Comparison of ENCODE assay signal across 8 cellular contexts in genomic region chr10:12349628-12350166, GRCh38. TPM values are rescaled to one million over a fixed set of nuclear protein-coding genes. Genes with fewer than 3 reads are reported as not detected.
A peak's percentile ranks its signal among the peaks of the same experiment; 100 is the strongest.
DNase-seq lines count a peak whose midpoint lies in the region; ATAC-seq and TF ChIP-seq lines count a peak whose summit lies in the region.

No MANE protein-coding gene starts in this region.

- H3K27ac ChIP-seq in brain microvascular endothelial cell, result no peak overlapping the region

- ATAC-seq in Right ventricle myocardium superior (ENCODE audit: poor library complexity) (no peak), Right ventricle myocardium inferior (no peak), HG03457 (IDR thresholded peaks at IDR 0.05; ENCODE audit: unreplicated experiment) (peak; percentile 37), mucosa of descending colon (peak; percentile 73)

- TF ChIP-seq CTCF in brain microvascular endothelial cell (IDR thresholded peaks at IDR 0.05; ENCODE audit: low read depth, low read length, missing control alignments) (no peak), mucosa of descending colon (IDR thresholded peaks at IDR 0.05) (no peak), GM13976 (IDR thresholded peaks at IDR 0.05; ENCODE audit: borderline replicate concordance, control extremely low read depth, extremely low read depth, insufficient read depth, missing control alignments) (no peak)

- H3K9me3 ChIP-seq in mucosa of descending colon, result no peaks in the 10 kb centered on the region

- peaks cover 8% of the 10 kb centered on the region for H3K4me1 ChIP-seq in mucosa of descending colon (ENCODE audit: low read depth)

- no peaks in the 10 kb centered on the region for H3K27me3 ChIP-seq in brain microvascular endothelial cell (replicated peaks)

- DNase-seq in Right ventricle myocardium superior (peak; percentile 58), Right ventricle myocardium inferior (ENCODE audit: missing footprints) (no peak), brain microvascular endothelial cell (no peak), mucosa of descending colon (peak in 1 of 3 donors; percentile 59), GM13976 (ENCODE audit: low spot score) (no peak), occipital lobe (lab: John Stamatoyannopoulos, UW) (no peak)
- no peak for DNase-seq in activated CD4-positive, CD25-positive, alpha-beta regulatory T cell treated with anti-CD3 and anti-CD28 coated beads, Interleukin-2, amount 50 U/mL, for 72 hours

- H3K36me3 ChIP-seq in brain microvascular endothelial cell (replicated peaks) (no peaks in the 10 kb centered on the region), mucosa of descending colon (ENCODE audit: low read depth) (no peaks in the 10 kb centered on the region)

- in situ Hi-C loops in brain microvascular endothelial cell (cut with HindIII; ENCODE audit: low pct_ligation_motif_present, low sequenced_read_pairs), result no loop called here
- in situ Hi-C loops in GM13976 (cut with MboI; ENCODE audit: low sequenced_read_pairs, unreplicated experiment), result no loop called here

- intact Hi-C loops in Right ventricle myocardium superior (cut with DNase I) (no loop called here), Right ventricle myocardium inferior (cut with DNase I) (loop anchor here (5.0 kb wide), 1 partner anchor 358 kb away; no protein-coding TSS in a partner anchor), mucosa of descending colon (cut with DNase I, micrococcal nuclease) (no loop called here)

- H3K4me3 ChIP-seq in brain microvascular endothelial cell (ENCODE audit: low read depth, low read length) (peak overlapping the region; percentile 84), mucosa of descending colon (peak overlapping the region; percentile 74)

RNA-seq across cellular contexts. Expression of gene CAMK1D, which starts 0.3 kb away (rescaled TPM):
- total RNA-seq in Right ventricle myocardium superior (6.5 TPM), Right ventricle myocardium inferior (5.2 TPM), mucosa of descending colon (10 to 100 TPM; 20.6 to 48.5 (median 32.8) TPM), occipital lobe (18.9 TPM)

Comparison
In these comparisons a context has a peak if more than half of its experiments do, and no peak if none do; other contexts are left out.
1. ATAC-seq: peak in HG03457 (single experiment) and mucosa of descending colon (single experiment); none in Right ventricle myocardium superior (single experiment) and Right ventricle myocardium inferior (single experiment).